ENCODE assay signal across 16 cellular contexts in the genomic region with DNA sequence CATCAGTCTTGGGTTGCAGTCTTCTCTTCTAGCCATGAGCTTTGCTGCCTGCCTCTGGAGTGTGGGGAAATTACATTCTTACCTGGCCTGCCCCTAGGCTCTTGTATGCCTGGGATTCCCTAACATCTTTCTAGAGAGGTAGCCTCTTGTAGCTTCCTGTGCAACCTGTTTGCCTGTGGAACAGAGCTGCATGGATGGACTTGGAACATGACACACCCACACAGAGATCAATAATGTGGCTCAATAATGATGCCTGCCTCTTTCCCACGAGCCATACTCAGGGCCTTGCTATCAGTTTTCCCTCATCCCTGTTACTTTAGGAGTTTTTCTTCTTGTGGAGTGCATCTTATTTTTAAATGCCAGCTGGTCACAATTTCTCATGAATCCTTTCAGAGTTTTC.
"Had no signal": no experiment of that assay in that cellular context is flagged by ENCODE, and none has a peak within 500 bp of the region (broad histone marks: within the 10 kb centered on the region; RNA-seq: fewer than 3 reads in every experiment).

No MANE protein-coding gene starts in this region.

- H3K9me3 Mint-ChIP-seq: dendritic cell treated with granulocyte-macrophage colony-stimulating factor and Interleukin-4, amounts not matched to agents 40 ng/mL and 50 ng/mL, for 4 days; effector memory CD8-positive, alpha-beta T cell; naive thymus-derived CD4-positive, alpha-beta T cell; nephron progenitor cell; stimulated activated memory B cell treated with anti-CD40 and anti-IgM and Interleukin-4, amounts not matched to agents 10 μg/mL and 1 μg/mL and 100 μg/mL, for 72 hours; stimulated activated naive CD8-positive, alpha-beta T cell treated with anti-CD3 and anti-CD28 coated beads, Interleukin-15, amount 100 ng/mL, for 72 hours had no signal

- H3K27ac ChIP-seq: foreskin keratinocyte, right atrium auricular region, testis, tibial nerve had no signal

- FAIRE-seq: keratinocyte had no signal

- H3K36me3 Mint-ChIP-seq: immature natural killer cell had no signal

- DNase-seq: effector memory CD8-positive, alpha-beta T cell; foreskin keratinocyte; immature natural killer cell; left ventricle myocardium superior; mesendoderm; naive thymus-derived CD4-positive, alpha-beta T cell; nephron progenitor cell; stimulated activated CD4-positive, alpha-beta T cell treated with anti-CD3 and anti-CD28 coated beads, Interleukin-4, amount 100 ng/mL, for 1 hour; stimulated activated CD8-positive, alpha-beta memory T cell treated with anti-CD3 and anti-CD28 coated beads, Interleukin-4, amount 100 ng/mL, for 48 hours; stimulated activated naive CD8-positive, alpha-beta T cell treated with anti-CD3 and anti-CD28 coated beads, Interleukin-15, amount 100 ng/mL, for 72 hours; testis had no signal

- H3K27me3 Mint-ChIP-seq: dendritic cell treated with granulocyte-macrophage colony-stimulating factor and Interleukin-4, amounts not matched to agents 40 ng/mL and 50 ng/mL, for 4 days; effector memory CD8-positive, alpha-beta T cell; naive thymus-derived CD4-positive, alpha-beta T cell; stimulated activated memory B cell treated with anti-CD40 and anti-IgM and Interleukin-4, amounts not matched to agents 10 μg/mL and 1 μg/mL and 100 μg/mL, for 72 hours; stimulated activated naive CD8-positive, alpha-beta T cell treated with anti-CD3 and anti-CD28 coated beads, Interleukin-15, amount 100 ng/mL, for 72 hours had no signal

- ATAC-seq: effector memory CD8-positive, alpha-beta T cell; foreskin keratinocyte; naive thymus-derived CD4-positive, alpha-beta T cell; stimulated activated memory B cell treated with anti-CD40 and anti-IgM and Interleukin-4, amounts not matched to agents 10 μg/mL and 1 μg/mL and 100 μg/mL, for 72 hours; stimulated activated naive CD8-positive, alpha-beta T cell treated with anti-CD3 and anti-CD28 coated beads, Interleukin-15, amount 100 ng/mL, for 72 hours had no signal

- H3K27ac Mint-ChIP-seq: dendritic cell treated with granulocyte-macrophage colony-stimulating factor and Interleukin-4, amounts not matched to agents 40 ng/mL and 50 ng/mL, for 4 days; immature natural killer cell; stimulated activated memory B cell treated with anti-CD40 and anti-IgM and Interleukin-4, amounts not matched to agents 10 μg/mL and 1 μg/mL and 100 μg/mL, for 72 hours had no signal

- H3K4me3 ChIP-seq: right atrium auricular region, testis, tibial nerve had no signal

- H3K9me3 ChIP-seq: right atrium auricular region, testis, tibial nerve had no signal

- H3K4me3 Mint-ChIP-seq: dendritic cell treated with granulocyte-macrophage colony-stimulating factor and Interleukin-4, amounts not matched to agents 40 ng/mL and 50 ng/mL, for 4 days; effector memory CD8-positive, alpha-beta T cell; immature natural killer cell; naive thymus-derived CD4-positive, alpha-beta T cell; nephron progenitor cell; stimulated activated memory B cell treated with anti-CD40 and anti-IgM and Interleukin-4, amounts not matched to agents 10 μg/mL and 1 μg/mL and 100 μg/mL, for 72 hours; stimulated activated naive CD8-positive, alpha-beta T cell treated with anti-CD3 and anti-CD28 coated beads, Interleukin-15, amount 100 ng/mL, for 72 hours had no signal

- H3K27me3 ChIP-seq: foreskin keratinocyte, right atrium auricular region, testis, tibial nerve had no signal

- H3K36me3 ChIP-seq: right atrium auricular region, tibial nerve had no signal

- H3K4me1 ChIP-seq: foreskin keratinocyte, right atrium auricular region, testis, tibial nerve had no signal
